Comparison of ENCODE assay signal across 8 cellular contexts in genomic region chr15:77870195-77871065, GRCh38.
A peak's percentile ranks its signal among the peaks of the same experiment; 100 is the strongest.
DNase-seq lines count a peak whose midpoint lies in the region; ATAC-seq and TF ChIP-seq lines count a peak whose summit lies in the region.

No MANE protein-coding gene starts in this region.

- 27 to 49% methylated on average over 6 to 9 of the region's 21 CpGs for WGBS in esophagus squamous epithelium, 2 donors
- 30 to 80% methylated on average over 1 to 21 of the region's 21 CpGs for WGBS in transverse colon (ENCODE audit: low coverage in 1 of 2), 2 donors

- no peaks in the 10 kb centered on the region for H3K27me3 Mint-ChIP-seq in activated CD8-positive, alpha-beta T cell treated with anti-CD3 and anti-CD28 coated beads for 36 hours
- no peaks in the 10 kb centered on the region for H3K27me3 Mint-ChIP-seq in naive thymus-derived CD4-positive, alpha-beta T cell

- no peak overlapping the region for H3K27ac ChIP-seq in BLaER1
- no peak overlapping the region for H3K27ac ChIP-seq in esophagus squamous epithelium
- no peak overlapping the region for H3K27ac ChIP-seq in naive thymus-derived CD4-positive, alpha-beta T cell (ENCODE audit: low read depth, low read length)
- H3K27ac ChIP-seq in transverse colon: no peak overlapping the region

- POLR2A ChIA-PET in activated CD8-positive, alpha-beta T cell treated with anti-CD3 and anti-CD28 coated beads for 36 hours (lab: Charles Lee): no interaction called here
- POLR2A ChIA-PET in naive thymus-derived CD4-positive, alpha-beta T cell (lab: Charles Lee): no interaction called here

- H3K27ac Mint-ChIP-seq in activated CD8-positive, alpha-beta T cell treated with anti-CD3 and anti-CD28 coated beads for 36 hours: no peak overlapping the region
- no peak overlapping the region for H3K27ac Mint-ChIP-seq in naive thymus-derived CD4-positive, alpha-beta T cell

- no peak for TF ChIP-seq POLR2A in esophagus squamous epithelium (IDR thresholded peaks at IDR 0.05)
- no peak for TF ChIP-seq POLR2A in transverse colon (IDR thresholded peaks at IDR 0.05)

- no peaks in the 10 kb centered on the region for H3K36me3 ChIP-seq in BLaER1
- no peaks in the 10 kb centered on the region for H3K36me3 ChIP-seq in esophagus squamous epithelium
- H3K36me3 ChIP-seq in naive thymus-derived CD4-positive, alpha-beta T cell (ENCODE audit: control insufficient read depth in 2 of 3, insufficient read depth in 3 of 3, low read length in 3 of 3): no peaks in the 10 kb centered on the region
- no peaks in the 10 kb centered on the region for H3K36me3 ChIP-seq in transverse colon

- H3K4me3 Mint-ChIP-seq in activated CD8-positive, alpha-beta T cell treated with anti-CD3 and anti-CD28 coated beads for 36 hours: no peak overlapping the region
- H3K4me3 Mint-ChIP-seq in naive thymus-derived CD4-positive, alpha-beta T cell: no peak overlapping the region

- in situ Hi-C loops in transverse colon (cut with MboI; ENCODE audit: low pct_ligation_motif_present in 1 of 4, low pct_unique_long_range_greater_than_20kb in 1 of 4, low sequenced_read_pairs in 3 of 4): no loop called here

- H3K27me3 ChIP-seq in BLaER1: no peaks in the 10 kb centered on the region
- H3K27me3 ChIP-seq in esophagus squamous epithelium: peaks cover 0 to 26% (median 0%) of the 10 kb centered on the region in 4 donors
- H3K27me3 ChIP-seq in naive thymus-derived CD4-positive, alpha-beta T cell (ENCODE audit: control insufficient read depth in 2 of 2, insufficient read depth in 2 of 2, low read length in 2 of 2): no peaks in the 10 kb centered on the region
- H3K27me3 ChIP-seq in transverse colon: no peaks in the 10 kb centered on the region

- H3K4me1 ChIP-seq in BLaER1 (peaks cover 38% of the 10 kb centered on the region), esophagus squamous epithelium (peaks cover 0 to 6% (median 0%) of the 10 kb centered on the region in 3 donors), transverse colon (peaks cover 0 to 7% (median 5%) of the 10 kb centered on the region in 4 donors)
- no peaks in the 10 kb centered on the region for H3K4me1 ChIP-seq in naive thymus-derived CD4-positive, alpha-beta T cell (ENCODE audit: control insufficient read depth in 2 of 2, insufficient read depth in 2 of 2, low read length in 2 of 2)

- H3K9me3 Mint-ChIP-seq in activated CD8-positive, alpha-beta T cell treated with anti-CD3 and anti-CD28 coated beads for 36 hours: no peaks in the 10 kb centered on the region
- H3K9me3 Mint-ChIP-seq in naive thymus-derived CD4-positive, alpha-beta T cell: no peaks in the 10 kb centered on the region

- no peaks in the 10 kb centered on the region for H3K9me3 ChIP-seq in BLaER1
- H3K9me3 ChIP-seq in esophagus squamous epithelium: no peaks in the 10 kb centered on the region
- H3K9me3 ChIP-seq in naive thymus-derived CD4-positive, alpha-beta T cell (ENCODE audit: control insufficient read depth in 2 of 3, low read length in 3 of 3): no peaks in the 10 kb centered on the region
- no peaks in the 10 kb centered on the region for H3K9me3 ChIP-seq in transverse colon

- TF ChIP-seq CTCF in activated CD8-positive, alpha-beta T cell treated with anti-CD3 and anti-CD28 coated beads for 36 hours (IDR thresholded peaks at IDR 0.05): peak; percentile 88
- TF ChIP-seq CTCF in esophagus squamous epithelium (IDR thresholded peaks at IDR 0.05): peak; percentile 68 to 90 (median 78)
- peak; percentile 82 to 94 (median 93) for TF ChIP-seq CTCF in transverse colon (IDR thresholded peaks at IDR 0.05)

- H3K4me3 ChIP-seq in BLaER1 (no peak overlapping the region), esophagus squamous epithelium (no peak overlapping the region), transverse colon (no peak overlapping the region)
- H3K4me3 ChIP-seq in naive thymus-derived CD4-positive, alpha-beta T cell (ENCODE audit: low read length): no peak overlapping the region

- 0 out of 2 replicates have a peak, but pooled peaks cover 5% of the 10 kb centered on the region for H4K20me1 ChIP-seq in BLaER1

- ATAC-seq in activated CD8-positive, alpha-beta T cell treated with anti-CD3 and anti-CD28 coated beads for 36 hours: peak; percentile 80
- ATAC-seq in naive thymus-derived CD4-positive, alpha-beta T cell: peak; percentile 51

- no peaks in the 10 kb centered on the region for H3K4me1 Mint-ChIP-seq in activated CD8-positive, alpha-beta T cell treated with anti-CD3 and anti-CD28 coated beads for 36 hours (ENCODE audit: low read depth)
- H3K4me1 Mint-ChIP-seq in naive thymus-derived CD4-positive, alpha-beta T cell: peaks cover 0 to 3% (median 0%) of the 10 kb centered on the region in 7 donors

- intact Hi-C loops in activated CD8-positive, alpha-beta T cell treated with anti-CD3 and anti-CD28 coated beads for 36 hours (cut with micrococcal nuclease): no loop called here
- intact Hi-C loops in esophagus squamous epithelium (cut with DNase I) (no loop called here), transverse colon (cut with DNase I; ENCODE audit: low total_unique reads) (no loop called here)
- intact Hi-C loops in naive thymus-derived CD4-positive, alpha-beta T cell (cut with micrococcal nuclease): no loop called here

- TF ChIP-seq EP300 in transverse colon (IDR thresholded peaks at IDR 0.05; ENCODE audit: low read depth): no peak

- CTCF ChIA-PET in activated CD8-positive, alpha-beta T cell treated with anti-CD3 and anti-CD28 coated beads for 36 hours (lab: Charles Lee): interaction anchor here (0.7 to 1.1 kb wide), 2 partner anchors 19 to 212 kb away, joined by 3 to 4 read pairs; no protein-coding TSS in a partner anchor
- CTCF ChIA-PET in naive thymus-derived CD4-positive, alpha-beta T cell (lab: Charles Lee): no interaction called here

- peak overlapping the region; percentile 65 for H3K4me2 ChIP-seq in BLaER1

- no peaks in the 10 kb centered on the region for H3K36me3 Mint-ChIP-seq in activated CD8-positive, alpha-beta T cell treated with anti-CD3 and anti-CD28 coated beads for 36 hours (ENCODE audit: low read depth)
- no peaks in the 10 kb centered on the region for H3K36me3 Mint-ChIP-seq in naive thymus-derived CD4-positive, alpha-beta T cell

- DNase-seq in GM19240 (ENCODE audit: insufficient read length, low spot score) (peak; percentile 73), NCI-H226 (peak; percentile 51), esophagus squamous epithelium (lab: John Stamatoyannopoulos, UW) (no peak), transverse colon (peak; percentile 81), NCI-H187 treated with DMSO at 0.1 percent for 48 hours (lab: John Stamatoyannopoulos, UW) (no peak)
- DNase-seq in activated CD8-positive, alpha-beta T cell treated with anti-CD3 and anti-CD28 coated beads for 36 hours: peak; percentile 64
- peak in 3 of 9 donors; percentile 8 to 54 (median 10) for DNase-seq in naive thymus-derived CD4-positive, alpha-beta T cell

- no peak overlapping the region for H3K9ac ChIP-seq in BLaER1

Comparison
In these comparisons a context has a peak if more than half of its experiments do, and no peak if none do; other contexts are left out.
1. DNase-seq: peak in GM19240 (single experiment), NCI-H226 (single experiment), activated CD8-positive, alpha-beta T cell treated with anti-CD3 and anti-CD28 coated beads for 36 hours (single experiment) and transverse colon (single experiment); none in esophagus squamous epithelium (single experiment) and NCI-H187 treated with DMSO at 0.1 percent for 48 hours (single experiment).
2. Peak in every context shown above with its lines, with median percentiles within 50 percentile points of each other: CTCF ChIP-seq.